In genomic region chr14:95196268-95196667, GRCh38 we compare ENCODE assay signal across 9 cellular contexts. TPM values are rescaled to one million over a fixed set of nuclear protein-coding genes. Genes with fewer than 3 reads are reported as not detected.
DNase-seq lines count a peak whose midpoint lies in the region; ATAC-seq and TF ChIP-seq lines count a peak whose summit lies in the region.
"Had no signal": no experiment of that assay in that cellular context is flagged by ENCODE, and none has a peak within 500 bp of the region (broad histone marks: within the 10 kb centered on the region; RNA-seq: fewer than 3 reads in every experiment).

No MANE protein-coding gene starts in this region.

- no peaks in the 10 kb centered on the region for H3K9me3 Mint-ChIP-seq in CD4-positive, CD25-positive, alpha-beta regulatory T cell
- H3K9me3 Mint-ChIP-seq: dendritic cell treated with granulocyte-macrophage colony-stimulating factor and Interleukin-4, amounts not matched to agents 40 ng/mL and 50 ng/mL, for 4 days had no signal

- no peaks in the 10 kb centered on the region for H3K36me3 Mint-ChIP-seq in CD4-positive, CD25-positive, alpha-beta regulatory T cell

- no peaks in the 10 kb centered on the region for H3K36me3 ChIP-seq in CD4-positive, CD25-positive, alpha-beta regulatory T cell (ENCODE audit: control insufficient read depth, insufficient read depth, low read length)

- POLR2A ChIA-PET in RWPE1 (lab: Yijun Ruan, JAX; ENCODE audit: low non-redundant PET), result no interaction called here

- no peaks in the 10 kb centered on the region for H3K27me3 ChIP-seq in CD4-positive, CD25-positive, alpha-beta regulatory T cell (ENCODE audit: control insufficient read depth, insufficient read depth, low read length)

- no peaks in the 10 kb centered on the region for H3K4me1 ChIP-seq in CD4-positive, CD25-positive, alpha-beta regulatory T cell (ENCODE audit: control insufficient read depth, insufficient read depth, low read length, poor library complexity, severe bottlenecking)

- no peak overlapping the region for H3K4me3 ChIP-seq in CD4-positive, CD25-positive, alpha-beta regulatory T cell (ENCODE audit: low read depth, low read length)

- no peaks in the 10 kb centered on the region for H3K9me3 ChIP-seq in CD4-positive, CD25-positive, alpha-beta regulatory T cell (ENCODE audit: control insufficient read depth in 2 of 2, low read length in 2 of 2)

- no peak overlapping the region for H3K27ac ChIP-seq in CD4-positive, CD25-positive, alpha-beta regulatory T cell (ENCODE audit: insufficient read depth, low read length, poor library complexity, severe bottlenecking)
- H3K27ac ChIP-seq in RWPE1, result no peak overlapping the region

- H3K27me3 Mint-ChIP-seq in CD4-positive, CD25-positive, alpha-beta regulatory T cell, result peaks cover 11% of the 10 kb centered on the region
- H3K27me3 Mint-ChIP-seq: dendritic cell treated with granulocyte-macrophage colony-stimulating factor and Interleukin-4, amounts not matched to agents 40 ng/mL and 50 ng/mL, for 4 days had no signal

- CTCF ChIA-PET in RWPE1 (lab: Yijun Ruan, JAX), result no interaction called here

- no peaks in the 10 kb centered on the region for H3K4me1 Mint-ChIP-seq in CD4-positive, CD25-positive, alpha-beta regulatory T cell

- peak in 2 of 3 donors; percentile 18 to 39 for DNase-seq in CD4-positive, CD25-positive, alpha-beta regulatory T cell
- peak; percentile 14 for DNase-seq in RWPE1 (ENCODE audit: low spot score)
- DNase-seq in left kidney (ENCODE audit: low read depth, low spot score), result peak; percentile 56
- DNase-seq in superior temporal gyrus (ENCODE audit: extremely low spot score), result no peak
- no peak for DNase-seq in NCI-H2227 (lab: John Stamatoyannopoulos, UW; ENCODE audit: unreplicated experiment)
- DNase-seq in nucleus accumbens (lab: John Stamatoyannopoulos, UW), result no peak
- no peak for DNase-seq in RKO (ENCODE audit: low spot score)

- ATAC-seq in CD4-positive, CD25-positive, alpha-beta regulatory T cell (ENCODE audit: low read depth in 2 of 2), result peak in 1 of 2 donors; percentile 22
- peak; percentile 63 for ATAC-seq in GM21515 (IDR thresholded peaks at IDR 0.05; ENCODE audit: unreplicated experiment)

- no peak overlapping the region for H3K27ac Mint-ChIP-seq in CD4-positive, CD25-positive, alpha-beta regulatory T cell
- H3K27ac Mint-ChIP-seq: dendritic cell treated with granulocyte-macrophage colony-stimulating factor and Interleukin-4, amounts not matched to agents 40 ng/mL and 50 ng/mL, for 4 days had no signal

- no peak overlapping the region for H3K4me3 Mint-ChIP-seq in CD4-positive, CD25-positive, alpha-beta regulatory T cell
- H3K4me3 Mint-ChIP-seq: dendritic cell treated with granulocyte-macrophage colony-stimulating factor and Interleukin-4, amounts not matched to agents 40 ng/mL and 50 ng/mL, for 4 days had no signal

- no peak for TF ChIP-seq CTCF in RWPE1 (conservative IDR thresholded peaks at IDR 0.05; ENCODE audit: low read depth)

RNA-seq across cellular contexts. Expression of gene DICER1, which starts 38.9 kb away (rescaled TPM):
- 52.0 TPM for total RNA-seq in CD4-positive, CD25-positive, alpha-beta regulatory T cell
- 10 to 100 TPM; 12.4 to 15.7 (median 12.9) TPM for polyA plus RNA-seq in CD4-positive, CD25-positive, alpha-beta regulatory T cell

Comparison
In these comparisons a context has a peak if more than half of its experiments do, and no peak if none do; other contexts are left out.
1. DNase-seq: peak in CD4-positive, CD25-positive, alpha-beta regulatory T cell (2 of 3), RWPE1 (single experiment) and left kidney (single experiment); none in superior temporal gyrus (single experiment), NCI-H2227 (single experiment), nucleus accumbens (0 of 56) and RKO (single experiment).